Comparison of ENCODE assay signal across 22 cellular contexts in genomic region chr15:95550702-95551101, GRCh38.
"Had no signal": no experiment of that assay in that cellular context is flagged by ENCODE, and none has a peak within 500 bp of the region (broad histone marks: within the 10 kb centered on the region; RNA-seq: fewer than 3 reads in every experiment).

No MANE protein-coding gene starts in this region.

- H3K27ac Mint-ChIP-seq: immature natural killer cell, mesothelial cell of epicardium, naive B cell had no signal

- H3K27me3 Mint-ChIP-seq: naive B cell had no signal

- H3K36me3 Mint-ChIP-seq: immature natural killer cell, mesothelial cell of epicardium, naive B cell had no signal

- DNase-seq: dermis blood vessel endothelial cell; dorsolateral prefrontal cortex; effector CD4-positive, alpha-beta T cell; effector memory CD4-positive, alpha-beta T cell; foreskin keratinocyte; gastrocnemius medialis; glutamatergic neuron; head of caudate nucleus; heart right ventricle; hypothalamus; immature natural killer cell; islet precursor cell; kidney; kidney glomerular epithelial cell; left colon; left lung; left ventricle myocardium superior; lower lobe of right lung; mesenchymal stem cell; mucosa of descending colon; naive B cell had no signal

- H3K4me1 Mint-ChIP-seq: immature natural killer cell, naive B cell had no signal

- H3K4me3 Mint-ChIP-seq: immature natural killer cell, mesothelial cell of epicardium, naive B cell had no signal

- ATAC-seq: foreskin keratinocyte, gastrocnemius medialis, heart right ventricle, left colon, left lung, left ventricle myocardium superior, lower lobe of right lung, mucosa of descending colon had no signal
